ENCODE assay signal across 1 cellular context in genomic region chr11:102640946-102641345, GRCh38.
TF ChIP-seq lines count a peak whose summit lies in the region.

No MANE protein-coding gene starts in this region.

TF ChIP-seq in HepG2, 621 proteins besides CTCF, POLR2A, EP300 and RAD21 (continues in another document):
- TF ChIP-seq TEAD3 (CRISPR knock-in tag; optimal IDR thresholded peaks at IDR 0.05; ENCODE audit: borderline replicate concordance): peak; percentile 52
- TF ChIP-seq ZMYM4 (CRISPR knock-in tag; IDR thresholded peaks at IDR 0.05): peak; percentile 74
- peak; percentile 75; the same call in 1 of the 2 replicates for TF ChIP-seq HNF4G (IDR thresholded peaks at IDR 0.05; ENCODE audit: borderline replicate concordance, low read depth, low read length)
- peak; percentile 39; the same call in 1 of the 2 replicates for TF ChIP-seq HNF4G (CRISPR knock-in tag; IDR thresholded peaks at IDR 0.05; ENCODE audit: borderline replicate concordance, low read depth)
- no peak for TF ChIP-seq NFIB (CRISPR knock-in tag; IDR thresholded peaks at IDR 0.05; ENCODE audit: borderline replicate concordance)
- no peak for TF ChIP-seq MTF1 (CRISPR knock-in tag; IDR thresholded peaks at IDR 0.05)
- peak; percentile 71 for TF ChIP-seq ELF3 (CRISPR knock-in tag; IDR thresholded peaks at IDR 0.05)
- TF ChIP-seq ZNF367 (CRISPR knock-in tag; IDR thresholded peaks at IDR 0.05; ENCODE audit: borderline replicate concordance): no peak
- TF ChIP-seq ZNF83 (CRISPR knock-in tag; IDR thresholded peaks at IDR 0.05; ENCODE audit: borderline replicate concordance): no peak
- TF ChIP-seq ZNF597 (CRISPR knock-in tag; IDR thresholded peaks at IDR 0.05): no peak
- 0 out of 2 replicates have a peak, but pooled peaks have one; percentile 29 for TF ChIP-seq TFE3 (CRISPR knock-in tag; IDR thresholded peaks at IDR 0.05)
- no peak for TF ChIP-seq ZNF451 (CRISPR knock-in tag; IDR thresholded peaks at IDR 0.05)
- TF ChIP-seq ZBTB42 (CRISPR knock-in tag; IDR thresholded peaks at IDR 0.05): no peak
- 0 out of 2 replicates have a peak, but pooled peaks have one; percentile 37 for TF ChIP-seq ZFP36L1 (CRISPR knock-in tag; IDR thresholded peaks at IDR 0.05)
- TF ChIP-seq ZNF574 (CRISPR knock-in tag; IDR thresholded peaks at IDR 0.05): no peak
- TF ChIP-seq CENPT (CRISPR knock-in tag; IDR thresholded peaks at IDR 0.05; ENCODE audit: low read depth): no peak
- TF ChIP-seq KLF6 (CRISPR knock-in tag; IDR thresholded peaks at IDR 0.05): 0 out of 2 replicates have a peak, but pooled peaks have one; percentile 34
- peak; percentile 82; the same call in 1 of the 2 replicates for TF ChIP-seq ZNF292 (CRISPR knock-in tag; IDR thresholded peaks at IDR 0.05; ENCODE audit: borderline replicate concordance, low read depth)
- TF ChIP-seq CERS6 (CRISPR knock-in tag; IDR thresholded peaks at IDR 0.05): no peak
- TF ChIP-seq MYNN (CRISPR knock-in tag; IDR thresholded peaks at IDR 0.05; ENCODE audit: low read depth): no peak
- TF ChIP-seq ZSCAN29 (CRISPR knock-in tag; conservative IDR thresholded peaks at IDR 0.05): no peak
- TF ChIP-seq ZNF253 (CRISPR knock-in tag; IDR thresholded peaks at IDR 0.05; ENCODE audit: borderline replicate concordance): no peak
- TF ChIP-seq KDM2A (CRISPR knock-in tag; IDR thresholded peaks at IDR 0.05; ENCODE audit: borderline replicate concordance, low read depth): 0 out of 2 replicates have a peak, but pooled peaks have one; percentile 18
- peak; percentile 94 for TF ChIP-seq NR2F2 (IDR thresholded peaks at IDR 0.05; ENCODE audit: borderline replicate concordance, low read depth)
- TF ChIP-seq REPIN1 (CRISPR knock-in tag; IDR thresholded peaks at IDR 0.05; ENCODE audit: borderline replicate concordance, low read depth): no peak
- TF ChIP-seq ZNF546 (CRISPR knock-in tag; conservative IDR thresholded peaks at IDR 0.05): no peak
- no peak for TF ChIP-seq ZNF576 (CRISPR knock-in tag; IDR thresholded peaks at IDR 0.05)
- TF ChIP-seq ZFP1 (CRISPR knock-in tag; IDR thresholded peaks at IDR 0.05): no peak
- TF ChIP-seq SOX6 (IDR thresholded peaks at IDR 0.05): no peak
- peak; percentile 69 for TF ChIP-seq SOX6 (CRISPR knock-in tag; IDR thresholded peaks at IDR 0.05)
- TF ChIP-seq NFE2L1 (CRISPR knock-in tag; IDR thresholded peaks at IDR 0.05; ENCODE audit: borderline replicate concordance): no peak
- no peak; the same call in 1 of the 2 replicates for TF ChIP-seq ZNF792 (CRISPR knock-in tag; IDR thresholded peaks at IDR 0.05)
- no peak for TF ChIP-seq ZNF563 (CRISPR knock-in tag; IDR thresholded peaks at IDR 0.05)
- no peak; the same call in 1 of the 2 replicates for TF ChIP-seq SPEN (CRISPR knock-in tag; IDR thresholded peaks at IDR 0.05; ENCODE audit: low read depth)
- TF ChIP-seq ZNF383 (CRISPR knock-in tag; IDR thresholded peaks at IDR 0.05; ENCODE audit: borderline replicate concordance): no peak
- no peak for TF ChIP-seq PHB2 (IDR thresholded peaks at IDR 0.05; ENCODE audit: partially characterized antibody)
- 0 out of 2 replicates have a peak, but pooled peaks have one; percentile 36 for TF ChIP-seq GZF1 (CRISPR knock-in tag; IDR thresholded peaks at IDR 0.05)
- peak; percentile 73 for TF ChIP-seq PAXIP1 (CRISPR knock-in tag; conservative IDR thresholded peaks at IDR 0.05)
- TF ChIP-seq FOXP1 (IDR thresholded peaks at IDR 0.05): no peak
- TF ChIP-seq FOXP1 (CRISPR knock-in tag; IDR thresholded peaks at IDR 0.05): peak; percentile 85
- no peak for TF ChIP-seq ZNF256 (CRISPR knock-in tag; conservative IDR thresholded peaks at IDR 0.05)
- TF ChIP-seq BRF2 (CRISPR knock-in tag; IDR thresholded peaks at IDR 0.05): no peak
- peak; percentile 98 for TF ChIP-seq PITX1 (CRISPR knock-in tag; IDR thresholded peaks at IDR 0.05)
- no peak for TF ChIP-seq ZNF580 (CRISPR knock-in tag; IDR thresholded peaks at IDR 0.05; ENCODE audit: borderline replicate concordance, low read depth)
- peak; percentile 24 for TF ChIP-seq XRCC5 (optimal IDR thresholded peaks at IDR 0.05; ENCODE audit: low read length)
- TF ChIP-seq CEBPZ (IDR thresholded peaks at IDR 0.05; ENCODE audit: low read length): no peak
- no peak for TF ChIP-seq ZNF629 (CRISPR knock-in tag; conservative IDR thresholded peaks at IDR 0.05)
- TF ChIP-seq HES4 (CRISPR knock-in tag; IDR thresholded peaks at IDR 0.05; ENCODE audit: borderline replicate concordance): no peak
- TF ChIP-seq SP4 (CRISPR knock-in tag; IDR thresholded peaks at IDR 0.05): peak; percentile 52
- peak; percentile 91 to 96 for TF ChIP-seq NR2F1 (CRISPR knock-in tag; IDR thresholded peaks at IDR 0.05)
- 0 out of 2 replicates have a peak, but pooled peaks have one; percentile 12 for TF ChIP-seq FOXO4 (CRISPR knock-in tag; conservative IDR thresholded peaks at IDR 0.05)
- no peak for TF ChIP-seq PLRG1 (conservative IDR thresholded peaks at IDR 0.05)
- TF ChIP-seq ZNF225 (CRISPR knock-in tag; IDR thresholded peaks at IDR 0.05): no peak
- no peak for TF ChIP-seq ZSCAN22 (CRISPR knock-in tag; IDR thresholded peaks at IDR 0.05)
